ENCODE assay signal across 10 cellular contexts in genomic region chr2:191920502-191920901, GRCh38.
"Had no signal": no experiment of that assay in that cellular context is flagged by ENCODE, and none has a peak within 500 bp of the region (broad histone marks: within the 10 kb centered on the region; RNA-seq: fewer than 3 reads in every experiment).

No MANE protein-coding gene starts in this region.

- FAIRE-seq: H1, H54 had no signal

- H3K36me3 ChIP-seq: HAP-1 had no signal

- H2AFZ ChIP-seq: GM23248, GM23338 had no signal

- H3K4me3 ChIP-seq: GM23248, GM23338, HAP-1 had no signal

- H3K9ac ChIP-seq: GM23248 had no signal

- H3K27ac ChIP-seq: GM23248 had no signal

- H3K9me3 ChIP-seq: HAP-1 had no signal

- DNase-seq: GM23248, GOT3, H7, H9, HCEC 1CT, HFFc6 had no signal

- H3K4me2 ChIP-seq: GM23338 had no signal
